In the genomic region with DNA sequence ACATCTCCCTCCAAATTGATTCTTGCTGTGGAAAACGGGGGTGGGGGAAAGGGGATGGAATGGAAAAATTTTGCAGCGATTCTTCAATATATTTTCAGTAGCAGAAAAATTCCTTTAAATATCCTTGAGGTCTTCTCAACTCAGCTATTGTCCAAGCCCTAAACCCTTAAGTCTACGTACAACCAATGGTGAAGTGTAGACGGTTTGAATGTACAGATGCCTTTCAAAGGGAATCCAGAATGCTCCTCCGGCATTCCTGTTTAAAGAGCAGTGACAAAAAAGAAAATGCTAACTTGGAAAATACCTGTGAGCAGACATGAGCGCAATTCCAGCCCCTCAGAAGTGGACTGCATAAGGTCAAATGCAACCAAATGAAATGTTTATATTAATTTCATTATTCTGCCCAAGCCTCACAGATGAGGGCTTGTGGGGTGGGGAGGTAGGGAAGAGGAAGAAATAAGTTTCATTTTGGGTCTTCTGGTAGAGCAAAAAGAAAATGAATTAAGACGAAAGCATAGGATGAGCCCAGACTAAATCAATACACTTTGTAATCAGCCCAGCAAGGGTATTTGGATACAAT, we compare ENCODE assay signal across 8 cellular contexts. TPM values are rescaled to one million over a fixed set of nuclear protein-coding genes. Genes with fewer than 3 reads are reported as not detected.
A peak's percentile ranks its signal among the peaks of the same experiment; 100 is the strongest.
DNase-seq lines count a peak whose midpoint lies in the region; ATAC-seq and TF ChIP-seq lines count a peak whose summit lies in the region.

No MANE protein-coding gene starts in this region.

- no peak for TF ChIP-seq CTCF in heart right ventricle (IDR thresholded peaks at IDR 0.05)
- TF ChIP-seq CTCF in brain microvascular endothelial cell (IDR thresholded peaks at IDR 0.05; ENCODE audit: low read depth, low read length, missing control alignments) = no peak

- no peak overlapping the region for H3K23ac ChIP-seq in mesenchymal stem cell (ENCODE audit: low read length in 2 of 2)

- WGBS in heart right ventricle, 2 donors = 60 to 63% methylated on average over 7 of the region's 7 CpGs
- 51% methylated on average over 5 of the region's 7 CpGs for WGBS in mesenchymal stem cell
- WGBS in urinary bladder = 58% methylated on average over 7 of the region's 7 CpGs

- no peak overlapping the region for H4K91ac ChIP-seq in mesenchymal stem cell (ENCODE audit: low read length)

- H3K18ac ChIP-seq in mesenchymal stem cell (ENCODE audit: low read depth in 1 of 2, low read length in 2 of 2) = no peak overlapping the region

- no peak overlapping the region for H3K4ac ChIP-seq in mesenchymal stem cell (ENCODE audit: low read depth in 1 of 2, low read length in 2 of 2)

- in situ Hi-C loops in brain microvascular endothelial cell (cut with HindIII; ENCODE audit: low pct_ligation_motif_present, low sequenced_read_pairs) = no loop called here

- H3K27me3 ChIP-seq in heart right ventricle (no peaks in the 10 kb centered on the region), brain microvascular endothelial cell (replicated peaks) (no peaks in the 10 kb centered on the region), mesenchymal stem cell (ENCODE audit: control insufficient read depth in 1 of 2, insufficient read depth in 1 of 2, low read length in 2 of 2) (no peaks in the 10 kb centered on the region)

- intact Hi-C loops in heart right ventricle (cut with DNase I) = loop anchor here in 8 of 10 donors (5.0 to 10.0 kb wide), 19 partner anchors 136 to 1026 kb away; no protein-coding TSS in a partner anchor
- intact Hi-C loops in left ventricle myocardium superior (cut with micrococcal nuclease) = loop anchor here (10.0 kb wide), 2 partner anchors 276 to 456 kb away; no protein-coding TSS in a partner anchor

- H3K36me3 ChIP-seq in heart right ventricle = peaks cover 0 to under 1% (median 0%) of the 10 kb centered on the region in 9 donors
- no peaks in the 10 kb centered on the region for H3K36me3 ChIP-seq in brain microvascular endothelial cell (replicated peaks)
- no peaks in the 10 kb centered on the region for H3K36me3 ChIP-seq in mesenchymal stem cell (ENCODE audit: control insufficient read depth in 1 of 2, insufficient read depth in 2 of 2, low read depth in 1 of 2, low read length in 2 of 2)
- no peaks in the 10 kb centered on the region for H3K36me3 ChIP-seq in urinary bladder (ENCODE audit: insufficient read depth)

- H3K27ac ChIP-seq in heart right ventricle (peak overlapping the region in 8 of 10 donors; percentile 95 to 99 (median 98)), brain microvascular endothelial cell (peak overlapping the region; percentile 88), mesenchymal stem cell (ENCODE audit: low read length, poor library complexity, severe bottlenecking) (peak overlapping the region; percentile 98), urinary bladder (ENCODE audit: low read depth) (no peak overlapping the region)

- H3K14ac ChIP-seq in mesenchymal stem cell (ENCODE audit: low read length in 2 of 2) = no peak overlapping the region

- no peak for DNase-seq in heart right ventricle
- no peak for DNase-seq in left ventricle myocardium superior
- DNase-seq in brain microvascular endothelial cell = no peak
- no peak for DNase-seq in mesenchymal stem cell
- DNase-seq in mesenteric fat pad (ENCODE audit: low spot score) = no peak
- no peak for DNase-seq in activated CD8-positive, alpha-beta memory T cell treated with anti-CD3 and anti-CD28 coated beads, Interleukin-2, amount 50 U/mL, for 4 hours

- H4K8ac ChIP-seq in mesenchymal stem cell (ENCODE audit: low read length) = no peak overlapping the region

- no peak overlapping the region for H2BK15ac ChIP-seq in mesenchymal stem cell (ENCODE audit: low read depth, poor library complexity, severe bottlenecking)

- H3K4me2 ChIP-seq in mesenchymal stem cell (ENCODE audit: low read length, poor library complexity, severe bottlenecking) = peak overlapping the region; percentile 37

- no peak overlapping the region for H2BK12ac ChIP-seq in mesenchymal stem cell (ENCODE audit: low read length in 2 of 2)

- H3K4me3 ChIP-seq in heart right ventricle (peak overlapping the region; percentile 63 to 93 (median 81)), brain microvascular endothelial cell (ENCODE audit: low read depth, low read length) (peak overlapping the region; percentile 95), mesenchymal stem cell (ENCODE audit: insufficient read depth in 1 of 2, low read depth in 1 of 2, low read length in 2 of 2) (peak overlapping the region in 1 of 2 experiments; percentile 81), urinary bladder (ENCODE audit: low read depth, low read length) (peak overlapping the region; percentile 71)

- H3K9me3 ChIP-seq in heart right ventricle (no peaks in the 10 kb centered on the region), mesenchymal stem cell (ENCODE audit: control insufficient read depth, low read length) (no peaks in the 10 kb centered on the region)

- H3K9ac ChIP-seq in mesenchymal stem cell (ENCODE audit: low read length) = peak overlapping the region; percentile 83

- peak overlapping the region; percentile 75 for H2AK5ac ChIP-seq in mesenchymal stem cell (ENCODE audit: low read length, severe bottlenecking)

- peak overlapping the region; percentile 97 for H2BK5ac ChIP-seq in mesenchymal stem cell (ENCODE audit: low read depth, low read length, poor library complexity, severe bottlenecking)

- H2AFZ ChIP-seq in mesenchymal stem cell (ENCODE audit: low read depth, low read length) = no peak overlapping the region

- H3K4me1 ChIP-seq in heart right ventricle (peaks cover 0 to 66% (median 38%) of the 10 kb centered on the region in 9 donors), mesenchymal stem cell (ENCODE audit: control insufficient read depth, insufficient read depth, low read depth, low read length) (no peaks in the 10 kb centered on the region), urinary bladder (ENCODE audit: insufficient read depth) (no peaks in the 10 kb centered on the region)

- H3K79me1 ChIP-seq in mesenchymal stem cell (replicated peaks; ENCODE audit: low read length, poor library complexity, severe bottlenecking) = no peaks in the 10 kb centered on the region

- no peak overlapping the region for H2BK120ac ChIP-seq in mesenchymal stem cell (ENCODE audit: low read depth, low read length)

- ATAC-seq in heart right ventricle (no peak), left ventricle myocardium superior (no peak), GM21717 (IDR thresholded peaks at IDR 0.05; ENCODE audit: unreplicated experiment) (no peak)

RNA-seq across cellular contexts. Expression of a gene that starts 2.8 kb away (rescaled TPM):
- 10 to 100 TPM; 36.1 to 56.0 (median 46.1) TPM for total RNA-seq in heart right ventricle
- polyA plus RNA-seq in heart right ventricle = 10 to 100 TPM in 1 of 2 donors, 1 to 10 TPM in 1; 4.8 to 26.0 TPM
- 35.2 TPM for total RNA-seq in left ventricle myocardium superior
- 34.2 TPM for polyA plus RNA-seq in mesenchymal stem cell (2013, experiment 1 of 2)
- polyA plus RNA-seq in mesenchymal stem cell (2013, experiment 2 of 2) = 34.5 TPM
- total RNA-seq in urinary bladder = 176 TPM
- polyA plus RNA-seq in urinary bladder = 27.4 TPM
- total RNA-seq in mesenteric fat pad = 74.2 TPM
